ENCODE assay signal across 8 cellular contexts in genomic region chr9:5714501-5715401, GRCh38.
A peak's percentile ranks its signal among the peaks of the same experiment; 100 is the strongest.
DNase-seq lines count a peak whose midpoint lies in the region; ATAC-seq and TF ChIP-seq lines count a peak whose summit lies in the region.

No MANE protein-coding gene starts in this region.

- no peaks in the 10 kb centered on the region for H3K27me3 Mint-ChIP-seq in activated T-cell treated with anti-CD3 and anti-CD28 coated beads, Interleukin-2, amount 50 U/mL, for 72 hours (ENCODE audit: low read depth)
- H3K27me3 Mint-ChIP-seq in type B pancreatic cell: no peaks in the 10 kb centered on the region

- H3K36me3 Mint-ChIP-seq in activated T-cell treated with anti-CD3 and anti-CD28 coated beads, Interleukin-2, amount 50 U/mL, for 72 hours (ENCODE audit: insufficient read depth in 2 of 2): peaks cover 12 to 29% of the 10 kb centered on the region in 2 donors
- peaks cover 38% of the 10 kb centered on the region for H3K36me3 Mint-ChIP-seq in type B pancreatic cell

- no peaks in the 10 kb centered on the region for H3K9me3 ChIP-seq in PC-9 (ENCODE audit: insufficient read depth, low read depth)

- BruUV-seq in PC-9 (replicated peaks; lab: Mats Ljungman, UMichigan): no TSS peak

- H3K4me3 ChIP-seq in PC-9 (no peak overlapping the region), foreskin fibroblast (ENCODE audit: low read depth in 1 of 2, low read length in 2 of 2) (no peak overlapping the region)

- CTCF ChIA-PET in PC-9 (lab: Charles Lee): interaction anchor here (0.5 kb wide), 1 partner anchor 116 kb away, joined by 5 read pairs; no protein-coding TSS in a partner anchor

- H3K4me1 ChIP-seq in PC-9 (replicated peaks; ENCODE audit: insufficient read depth): no peaks in the 10 kb centered on the region

- H2AFZ ChIP-seq in PC-9: no peak overlapping the region

- POLR2A ChIA-PET in PC-9 (lab: Charles Lee; ENCODE audit: unreplicated experiment): no interaction called here

- TF ChIP-seq CTCF in PC-9 (conservative IDR thresholded peaks at IDR 0.05): peak; percentile 58
- peak; percentile 43 for TF ChIP-seq CTCF in foreskin fibroblast (IDR thresholded peaks at IDR 0.05; ENCODE audit: low read depth, low read length)
- TF ChIP-seq CTCF in type B pancreatic cell (conservative IDR thresholded peaks at IDR 0.05): peak; percentile 49

- no peak overlapping the region for H3K4me2 ChIP-seq in PC-9

- H3F3A ChIP-seq in PC-9 (ENCODE audit: insufficient read depth, low read depth): peaks cover 5% of the 10 kb centered on the region; the same call in 1 of the 2 replicates

- no peaks in the 10 kb centered on the region for H3K36me3 ChIP-seq in PC-9 (ENCODE audit: low read depth)

- H3K9me3 Mint-ChIP-seq in activated T-cell treated with anti-CD3 and anti-CD28 coated beads, Interleukin-2, amount 50 U/mL, for 72 hours: peaks cover 3% of the 10 kb centered on the region in 2 donors
- peaks cover 5% of the 10 kb centered on the region for H3K9me3 Mint-ChIP-seq in type B pancreatic cell

- H3K27ac Mint-ChIP-seq in activated T-cell treated with anti-CD3 and anti-CD28 coated beads, Interleukin-2, amount 50 U/mL, for 72 hours: peak overlapping the region; percentile 89
- H3K27ac Mint-ChIP-seq in type B pancreatic cell: peak overlapping the region; percentile 40

- H4K20me1 ChIP-seq in PC-9 (ENCODE audit: insufficient read depth): no peaks in the 10 kb centered on the region

- H3K4me3 Mint-ChIP-seq in activated T-cell treated with anti-CD3 and anti-CD28 coated beads, Interleukin-2, amount 50 U/mL, for 72 hours: no peak overlapping the region
- no peak overlapping the region for H3K4me3 Mint-ChIP-seq in type B pancreatic cell

- no peaks in the 10 kb centered on the region for H3K79me2 ChIP-seq in PC-9 (ENCODE audit: low read depth)

- H3K27ac ChIP-seq in PC-9: no peak overlapping the region

- no peaks in the 10 kb centered on the region for H3K27me3 ChIP-seq in PC-9 (ENCODE audit: insufficient read depth, low read depth)

- peak; percentile 39 to 76 for ATAC-seq in activated T-cell treated with anti-CD3 and anti-CD28 coated beads, Interleukin-2, amount 50 U/mL, for 72 hours (replicated peaks in 1 of 2)

- no peak for DNase-seq in activated T-cell treated with anti-CD3 and anti-CD28 coated beads, Interleukin-2, amount 50 U/mL, for 72 hours
- DNase-seq in activated T-cell treated with anti-CD3 and anti-CD28 coated beads, Interleukin-2, amount 50 U/mL, for 48 hours: no peak
- DNase-seq in PC-9 (peak; percentile 2 to 37), foreskin fibroblast (peak in 1 of 2 donors; percentile 48), type B pancreatic cell (ENCODE audit: extremely low spot score, unreplicated experiment) (no peak), activated gamma-delta T cell treated with Interleukin-2 at 50 U/mL for 16 hours (no peak), NCI-H187 (lab: John Stamatoyannopoulos, UW) (no peak), SKM-1 treated with dmso at 0.1 percent for 144 hours (lab: John Stamatoyannopoulos, UW; ENCODE audit: unreplicated experiment) (no peak)

- H3K9me2 ChIP-seq in PC-9 (ENCODE audit: insufficient read depth): no peaks in the 10 kb centered on the region

- peaks cover 8% of the 10 kb centered on the region for H3K4me1 Mint-ChIP-seq in activated T-cell treated with anti-CD3 and anti-CD28 coated beads, Interleukin-2, amount 50 U/mL, for 72 hours (ENCODE audit: low read depth)
- H3K4me1 Mint-ChIP-seq in type B pancreatic cell (ENCODE audit: unreplicated experiment): peaks cover 4% of the 10 kb centered on the region

- intact Hi-C loops in PC-9 (cut with micrococcal nuclease; ENCODE audit: unreplicated experiment): loop anchor here (5.0 to 10.0 kb wide), 3 partner anchors 110 to 1330 kb away; partner anchors contain the start of gene CD274

Comparison
In these comparisons a context has a peak if more than half of its experiments do, and no peak if none do; other contexts are left out.
1. DNase-seq: peak in PC-9 (2 of 2); none in activated T-cell treated with anti-CD3 and anti-CD28 coated beads, Interleukin-2, amount 50 U/mL, for 72 hours (0 of 2), activated T-cell treated with anti-CD3 and anti-CD28 coated beads, Interleukin-2, amount 50 U/mL, for 48 hours (0 of 2), type B pancreatic cell (single experiment), activated gamma-delta T cell treated with Interleukin-2 at 50 U/mL for 16 hours (single experiment), NCI-H187 (0 of 2) and SKM-1 treated with dmso at 0.1 percent for 144 hours (single experiment).
2. Peak in every context shown above with its lines, with median percentiles within 50 percentile points of each other: CTCF ChIP-seq.